Comparison of ENCODE assay signal across 18 cellular contexts in genomic region chr14:96304956-96305355, GRCh38. TPM values are rescaled to one million over a fixed set of nuclear protein-coding genes. Genes with fewer than 3 reads are reported as not detected.
A peak's percentile ranks its signal among the peaks of the same experiment; 100 is the strongest.
DNase-seq lines count a peak whose midpoint lies in the region; ATAC-seq, FAIRE-seq and TF ChIP-seq lines count a peak whose summit lies in the region.
"Had no signal": no experiment of that assay in that cellular context is flagged by ENCODE, and none has a peak within 500 bp of the region (broad histone marks: within the 10 kb centered on the region; RNA-seq: fewer than 3 reads in every experiment).

No MANE protein-coding gene starts in this region.

- FAIRE-seq in frontal cortex (lab: Jason Lieb, UNC) = no peak
- FAIRE-seq: TTC549 had no signal

- H4K20me1 ChIP-seq in GM23338 (replicated peaks; ENCODE audit: insufficient read depth) = no peaks in the 10 kb centered on the region

- no peak overlapping the region for H3K27ac ChIP-seq in GM23338 (ENCODE audit: low read depth)
- no peak overlapping the region for H3K27ac ChIP-seq in WERI-Rb-1
- H3K27ac ChIP-seq: heart left ventricle, psoas muscle, stomach had no signal

- H3K4me2 ChIP-seq in GM23338 = no peak overlapping the region

- no peaks in the 10 kb centered on the region for H3K9me3 Mint-ChIP-seq in GM23338
- H3K9me3 Mint-ChIP-seq: effector memory CD8-positive, alpha-beta T cell had no signal

- H3K27me3 ChIP-seq in GM23338 (ENCODE audit: insufficient read depth) (no peaks in the 10 kb centered on the region), WERI-Rb-1 (ENCODE audit: insufficient read depth, low read depth, severe bottlenecking) (no peaks in the 10 kb centered on the region), kidney epithelial cell (ENCODE audit: control insufficient read depth, insufficient read depth, low read length) (no peaks in the 10 kb centered on the region)
- H3K27me3 ChIP-seq: heart left ventricle, stomach had no signal

- peaks cover 2% of the 10 kb centered on the region for H3K27me3 Mint-ChIP-seq in GM23338 (ENCODE audit: insufficient read depth, low read depth, poor library complexity)
- H3K27me3 Mint-ChIP-seq: effector memory CD8-positive, alpha-beta T cell had no signal

- no peaks in the 10 kb centered on the region for H3K9me2 ChIP-seq in GM23338 (ENCODE audit: insufficient read depth)

- no peak overlapping the region for H2AFZ ChIP-seq in GM23338

- no peaks in the 10 kb centered on the region for H3F3A ChIP-seq in GM23338 (replicated peaks; ENCODE audit: low read depth)

- H3K4me3 Mint-ChIP-seq in GM23338 = no peak overlapping the region
- H3K4me3 Mint-ChIP-seq: effector memory CD8-positive, alpha-beta T cell had no signal

- no peaks in the 10 kb centered on the region for H3K79me2 ChIP-seq in GM23338 (replicated peaks; ENCODE audit: insufficient read depth)

- 0 out of 2 replicates have a peak overlapping the region, but pooled peaks have one; percentile 49 for H3K27ac Mint-ChIP-seq in GM23338
- H3K27ac Mint-ChIP-seq: effector memory CD8-positive, alpha-beta T cell had no signal

- no peaks in the 10 kb centered on the region for H3K4me1 ChIP-seq in GM23338 (ENCODE audit: insufficient read depth)
- H3K4me1 ChIP-seq: heart left ventricle, psoas muscle, stomach had no signal

- H3K36me3 ChIP-seq in GM23338 (ENCODE audit: insufficient read depth) (0 out of 2 replicates have a peak, but pooled peaks cover 2% of the 10 kb centered on the region), WERI-Rb-1 (peaks cover 16% of the 10 kb centered on the region), kidney epithelial cell (ENCODE audit: control insufficient read depth, insufficient read depth, low read length) (no peaks in the 10 kb centered on the region)

- TF ChIP-seq CTCF in AG10803 (conservative IDR thresholded peaks at IDR 0.05; ENCODE audit: low read length) (peak; percentile 16), GM23338 (conservative IDR thresholded peaks at IDR 0.05; ENCODE audit: low read depth in 2 of 2) (peak; percentile 53 to 62), WERI-Rb-1 (IDR thresholded peaks at IDR 0.05; ENCODE audit: low read depth, low read length) (peak; percentile 32), kidney epithelial cell (IDR thresholded peaks at IDR 0.05; ENCODE audit: insufficient read depth, low read length, poor library complexity, severe bottlenecking) (peak; percentile 36)

- DNase-seq in AG10803 (ENCODE audit: low read depth) = no peak
- peak; percentile 81 for DNase-seq in GM23338 (ENCODE audit: low spot score)
- DNase-seq in WERI-Rb-1 = peak; percentile 15
- DNase-seq in kidney epithelial cell (ENCODE audit: low read depth) = no peak
- no peak for DNase-seq in activated effector memory CD4-positive, alpha-beta T cell treated with Interleukin-2 at 50 U/mL for 16 hours
- DNase-seq in frontal cortex (ENCODE audit: low spot score in 2 of 2) = no peak
- DNase-seq in stimulated activated naive CD8-positive, alpha-beta T cell treated with anti-CD3 and anti-CD28 coated beads, Interleukin-15, Interleukin-2, amounts not matched to agents 100 U/mL and 50 U/mL, for 24 hours = no peak
- DNase-seq in NCI-H510A treated with DMSO at 0.1 percent for 48 hours (lab: John Stamatoyannopoulos, UW) = no peak
- DNase-seq: amygdala; Caco-2; effector memory CD8-positive, alpha-beta T cell; heart left ventricle; NCI-H2081; psoas muscle; stimulated activated CD4-positive, alpha-beta T cell treated with anti-CD3 and anti-CD28 coated beads, Interleukin-4, amount 100 ng/mL, for 4 hours; stomach had no signal

- no peaks in the 10 kb centered on the region for H3K9me3 ChIP-seq in WERI-Rb-1 (ENCODE audit: severe bottlenecking)
- H3K9me3 ChIP-seq: Caco-2, heart left ventricle, psoas muscle, stomach had no signal

- H3K4me1 Mint-ChIP-seq in GM23338 = peaks cover 5% of the 10 kb centered on the region; the same call in 2 of the 3 replicates

- H3K36me3 Mint-ChIP-seq in GM23338 (ENCODE audit: low read depth) = no peaks in the 10 kb centered on the region

- ATAC-seq in GM23338 = peak; percentile 99
- no peak for ATAC-seq in stimulated activated naive CD8-positive, alpha-beta T cell treated with anti-CD3 and anti-CD28 coated beads, Interleukin-15, Interleukin-2, amounts not matched to agents 100 U/mL and 50 U/mL, for 24 hours
- ATAC-seq: effector memory CD8-positive, alpha-beta T cell; heart left ventricle; psoas muscle had no signal

- H3K4me3 ChIP-seq in AG10803 (ENCODE audit: low read length) (no peak overlapping the region), GM23338 (no peak overlapping the region), WERI-Rb-1 (ENCODE audit: low read depth, low read length) (no peak overlapping the region), kidney epithelial cell (ENCODE audit: low read depth, low read length) (no peak overlapping the region)
- H3K4me3 ChIP-seq: heart left ventricle, psoas muscle, stomach had no signal

TF ChIP-seq in GM23338, 12 proteins besides CTCF, POLR2A, EP300 and RAD21 (continues in another document):
- TF ChIP-seq POLR2AphosphoS5 (IDR thresholded peaks at IDR 0.05; ENCODE audit: low read depth) = no peak
- no peak for TF ChIP-seq ZNF114 (CRISPR knock-in tag; IDR thresholded peaks at IDR 0.05)
- TF ChIP-seq REST (IDR thresholded peaks at IDR 0.05; ENCODE audit: unreplicated experiment) = no peak
- no peak for TF ChIP-seq EZH2 (IDR thresholded peaks at IDR 0.05; ENCODE audit: low read depth, unreplicated experiment)

RNA-seq across cellular contexts. Expression of gene BDKRB1, which starts 48.9 kb away (rescaled TPM):
- not detected in 2 replicates for total RNA-seq in GM23338 (2014; rRNA removed; shearing (Covaris generic))
- not detected in 2 replicates for polyA plus RNA-seq in GM23338 (2016; fragmentation: Nextera tagmentation; extraction: Ambion mirVana)
- total RNA-seq in kidney epithelial cell (0.17 TPM in 1 of 2 replicates, not detected in the other), frontal cortex (0.41 TPM)
- total RNA-seq: lung microvascular endothelial cell had no signal

RNA-seq across cellular contexts. Expression of gene ATG2B, which starts 58.2 kb away (rescaled TPM):
- 11.0 and 15.4 TPM in 2 replicates for total RNA-seq in GM23338 (2014; rRNA removed; shearing (Covaris generic))
- 2.1 and 3.8 TPM in 2 replicates for polyA plus RNA-seq in GM23338 (2016; fragmentation: Nextera tagmentation; extraction: Ambion mirVana)
- total RNA-seq in kidney epithelial cell = 12.0 and 13.1 TPM in 2 replicates
- total RNA-seq in frontal cortex = 36.3 TPM

RNA-seq across cellular contexts. Expression of gene GSKIP, which starts 58.4 kb away (rescaled TPM):
- 50.9 and 58.8 TPM in 2 replicates for total RNA-seq in GM23338 (2014; rRNA removed; shearing (Covaris generic))
- 15.0 and 17.4 TPM in 2 replicates for polyA plus RNA-seq in GM23338 (2016; fragmentation: Nextera tagmentation; extraction: Ambion mirVana)
- total RNA-seq in kidney epithelial cell = 42.8 and 45.9 TPM in 2 replicates
- 39.1 TPM for total RNA-seq in frontal cortex

Comparison
In these comparisons a context has a peak if more than half of its experiments do, and no peak if none do; other contexts are left out.
1. DNase-seq: peak in GM23338 (single experiment) and WERI-Rb-1 (single experiment); none in AG10803 (single experiment), kidney epithelial cell (single experiment), activated effector memory CD4-positive, alpha-beta T cell treated with Interleukin-2 at 50 U/mL for 16 hours (single experiment), frontal cortex (0 of 2), stimulated activated naive CD8-positive, alpha-beta T cell treated with anti-CD3 and anti-CD28 coated beads, Interleukin-15, Interleukin-2, amounts not matched to agents 100 U/mL and 50 U/mL, for 24 hours (single experiment) and NCI-H510A treated with DMSO at 0.1 percent for 48 hours (single experiment).
2. Peak in every context shown above with its lines, with median percentiles within 50 percentile points of each other: CTCF ChIP-seq.